Comparison of ENCODE assay signal across 10 cellular contexts in the genomic region with DNA sequence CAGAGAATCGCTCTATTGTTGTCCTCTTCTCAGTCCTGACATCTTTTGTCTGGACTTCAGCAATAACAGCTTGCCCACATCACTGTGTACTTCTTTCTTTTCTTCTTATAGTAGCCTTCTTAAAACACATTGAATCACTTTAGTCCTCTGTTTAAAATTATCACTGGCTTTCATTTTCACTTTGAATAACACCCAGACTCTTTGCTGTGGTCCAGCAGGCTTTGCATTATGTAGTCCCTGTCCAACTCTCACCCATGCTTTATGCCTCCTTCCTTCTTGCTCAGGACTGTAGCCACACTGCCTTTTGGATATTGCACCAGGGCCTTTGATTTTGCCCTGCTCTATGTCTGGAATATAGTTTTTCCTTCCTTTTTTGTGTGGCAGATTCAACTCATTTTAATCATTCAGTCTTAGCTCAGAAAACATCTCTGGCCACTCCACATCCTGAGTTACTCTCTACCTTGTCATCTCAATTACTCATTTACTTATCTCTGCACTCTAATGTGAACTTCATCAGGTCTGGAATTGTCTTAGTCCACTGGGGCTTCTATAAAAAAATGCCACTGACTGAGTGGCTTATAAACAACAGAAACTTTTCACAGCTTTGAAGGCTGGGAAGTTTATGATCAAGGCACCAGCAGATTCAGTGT.
DNase-seq lines count a peak whose midpoint lies in the region; ATAC-seq and TF ChIP-seq lines count a peak whose summit lies in the region.
"Had no signal": no experiment of that assay in that cellular context is flagged by ENCODE, and none has a peak within 500 bp of the region (broad histone marks: within the 10 kb centered on the region; RNA-seq: fewer than 3 reads in every experiment).

No MANE protein-coding gene starts in this region.

- no peaks in the 10 kb centered on the region for H3K4me1 ChIP-seq in smooth muscle cell (ENCODE audit: low read depth)
- no peaks in the 10 kb centered on the region for H3K4me1 ChIP-seq in left lung
- H3K4me1 ChIP-seq: gastroesophageal sphincter had no signal

- H3K36me3 Mint-ChIP-seq in central memory CD8-positive, alpha-beta T cell (ENCODE audit: insufficient read depth), result no peaks in the 10 kb centered on the region

- H3K4me1 Mint-ChIP-seq in central memory CD8-positive, alpha-beta T cell, result peaks cover 6% of the 10 kb centered on the region

- H3K4me3 ChIP-seq in smooth muscle cell (no peak overlapping the region), left lung (no peak overlapping the region)
- H3K4me3 ChIP-seq: gastroesophageal sphincter had no signal

- peak overlapping the region; percentile 12 for H3K4me3 Mint-ChIP-seq in central memory CD8-positive, alpha-beta T cell

- H4K20me1 ChIP-seq in smooth muscle cell (ENCODE audit: low read depth), result no peaks in the 10 kb centered on the region

- no peak overlapping the region for H3K4me2 ChIP-seq in smooth muscle cell

- H3K27me3 ChIP-seq in smooth muscle cell (ENCODE audit: low read depth), result peaks cover 39% of the 10 kb centered on the region
- H3K27me3 ChIP-seq in left lung, result no peaks in the 10 kb centered on the region
- H3K27me3 ChIP-seq: gastroesophageal sphincter had no signal

- H3K27me3 Mint-ChIP-seq in central memory CD8-positive, alpha-beta T cell, result no peaks in the 10 kb centered on the region

- DNase-seq in central memory CD8-positive, alpha-beta T cell (ENCODE audit: low spot score in 2 of 2), result no peak
- no peak for DNase-seq in SHP77 treated with DMSO at 0.1 percent for 48 hours (lab: John Stamatoyannopoulos, UW)
- no peak for DNase-seq in activated T-cell treated with anti-CD3 and anti-CD28 coated beads for 4 hours
- DNase-seq in smooth muscle cell (lab: John Stamatoyannopoulos, UW; ENCODE audit: unreplicated experiment), result no peak
- no peak for DNase-seq in left lung
- DNase-seq: NCI-H524 treated with DMSO at 0.1 percent for 48 hours had no signal

- H3K79me2 ChIP-seq in smooth muscle cell (ENCODE audit: low read depth), result no peaks in the 10 kb centered on the region

- no peak overlapping the region for H2AFZ ChIP-seq in smooth muscle cell (ENCODE audit: low read depth)

- H3K36me3 ChIP-seq in smooth muscle cell (ENCODE audit: low read depth) (no peaks in the 10 kb centered on the region), left lung (no peaks in the 10 kb centered on the region)
- H3K36me3 ChIP-seq: gastroesophageal sphincter had no signal

- no peaks in the 10 kb centered on the region for H3K9me3 ChIP-seq in smooth muscle cell (replicated peaks; ENCODE audit: low read depth)
- H3K9me3 ChIP-seq in left lung, result no peaks in the 10 kb centered on the region
- H3K9me3 ChIP-seq: gastroesophageal sphincter had no signal

- H3K27ac Mint-ChIP-seq in central memory CD8-positive, alpha-beta T cell (ENCODE audit: low read depth), result peak overlapping the region; percentile 20

- WGBS in smooth muscle cell (ENCODE audit: low lambda C conversion rate), result 94% methylated on average over 1 of the region's 1 CpG

- no peaks in the 10 kb centered on the region for H3K9me3 Mint-ChIP-seq in central memory CD8-positive, alpha-beta T cell

- H3K27ac ChIP-seq in smooth muscle cell (ENCODE audit: low read depth), result no peak overlapping the region
- H3K27ac ChIP-seq in left lung, result no peak overlapping the region
- H3K27ac ChIP-seq: gastroesophageal sphincter had no signal

- intact Hi-C loops in left lung (cut with DNase I), result no loop called here

- H3K9ac ChIP-seq in smooth muscle cell (ENCODE audit: low read depth), result no peak overlapping the region

- TF ChIP-seq CTCF in smooth muscle cell (IDR thresholded peaks at IDR 0.05; ENCODE audit: borderline replicate concordance, insufficient read depth, poor library complexity, severe bottlenecking) (no peak), left lung (IDR thresholded peaks at IDR 0.05) (no peak)

- peak; percentile 98 for ATAC-seq in GM18508 (IDR thresholded peaks at IDR 0.05; ENCODE audit: insufficient read depth, unreplicated experiment)
- peak; percentile 97 for ATAC-seq in GM21515 (IDR thresholded peaks at IDR 0.05; ENCODE audit: unreplicated experiment)
- peak; percentile 96 for ATAC-seq in HG03175 (IDR thresholded peaks at IDR 0.05; ENCODE audit: unreplicated experiment)
- no peak for ATAC-seq in central memory CD8-positive, alpha-beta T cell (replicated peaks; ENCODE audit: extremely low read depth, poor library complexity, severe bottlenecking)
- ATAC-seq in left lung, result no peak
- ATAC-seq: gastroesophageal sphincter had no signal

- no peaks in the 10 kb centered on the region for H3F3A ChIP-seq in smooth muscle cell (ENCODE audit: low read depth)

Comparison
In these comparisons a context has a peak if more than half of its experiments do, and no peak if none do; other contexts are left out.
1. ATAC-seq: peak in GM18508 (single experiment), GM21515 (single experiment) and HG03175 (single experiment); none in central memory CD8-positive, alpha-beta T cell (single experiment) and left lung (single experiment).